Comparison of ENCODE assay signal across 10 cellular contexts in the genomic region with DNA sequence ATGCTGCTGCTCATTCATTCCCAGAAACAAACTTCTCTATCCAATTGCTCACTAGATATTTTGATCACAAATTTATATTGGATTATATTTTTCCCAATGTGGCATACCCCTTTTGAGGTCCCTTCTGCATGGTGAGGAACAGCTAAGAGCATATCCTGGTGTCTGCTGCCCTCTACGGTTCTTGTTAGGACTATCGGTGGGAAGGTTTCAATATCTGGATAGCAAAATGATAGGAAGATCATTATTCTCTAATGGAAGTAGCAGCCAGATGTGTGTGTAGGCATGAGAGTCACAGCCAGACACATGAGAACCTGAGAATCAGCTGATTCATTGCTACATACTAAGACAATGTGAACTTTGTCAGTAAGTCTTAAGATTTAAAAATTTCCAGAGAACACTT.
A peak's percentile ranks its signal among the peaks of the same experiment; 100 is the strongest.
DNase-seq lines count a peak whose midpoint lies in the region; ATAC-seq and TF ChIP-seq lines count a peak whose summit lies in the region.
"Had no signal": no experiment of that assay in that cellular context is flagged by ENCODE, and none has a peak within 500 bp of the region (broad histone marks: within the 10 kb centered on the region; RNA-seq: fewer than 3 reads in every experiment).

No MANE protein-coding gene starts in this region.

- WGBS in mesendoderm (ENCODE audit: extremely low coverage, insufficient coverage, low lambda C conversion rate), result no CpG with 5 or more reads among the region's 2 CpGs

- no peak overlapping the region for H3K4me2 ChIP-seq in mesendoderm (ENCODE audit: low read length)

- H3K9me3 Mint-ChIP-seq in brain (peaks cover 0 to 5% (median 0%) of the 10 kb centered on the region in 5 experiments), CD14-positive monocyte (peaks cover 0 to 3% (median 1%) of the 10 kb centered on the region in 7 donors)

- no peak overlapping the region for H4K5ac ChIP-seq in mesendoderm (ENCODE audit: low read length)

- H3K23ac ChIP-seq in mesendoderm (ENCODE audit: low read length), result no peak overlapping the region

- DNase-seq in GM10266 (ENCODE audit: extremely low spot score) (peak; percentile 4), NB4 (ENCODE audit: low read depth) (peak; percentile 38), mesendoderm (peak; percentile 61), CD14-positive monocyte (ENCODE audit: low spot score) (no peak)
- no peak for DNase-seq in stimulated activated CD4-positive, alpha-beta T cell treated with anti-CD3 and anti-CD28 coated beads, Interleukin-15, amount 100 ng/mL, for 24 hours
- DNase-seq: activated B cell treated with CpG ODN at 0.5 μM for 24 hours, HFFc6 had no signal

- H3K79me2 ChIP-seq in mesendoderm (ENCODE audit: control insufficient read depth, insufficient read depth, low read length), result no peaks in the 10 kb centered on the region

- no peak overlapping the region for H3K4me3 ChIP-seq in NB4 (ENCODE audit: low read depth, low read length)
- H3K4me3 ChIP-seq in mesendoderm (ENCODE audit: low read length), result no peak overlapping the region

- no peaks in the 10 kb centered on the region for H3K27me3 ChIP-seq in mesendoderm (ENCODE audit: insufficient read depth, low read length, poor library complexity)

- H3K27me3 Mint-ChIP-seq in brain (peaks cover 2% of the 10 kb centered on the region), CD14-positive monocyte (ENCODE audit: low read depth in 3 of 3) (peaks cover 1 to 2% (median 1%) of the 10 kb centered on the region in 3 donors)
- H3K27me3 Mint-ChIP-seq: activated B cell treated with CpG ODN at 0.5 μM for 24 hours had no signal

- H3K27ac ChIP-seq in mesendoderm (ENCODE audit: low read depth, low read length), result no peak overlapping the region

- intact Hi-C loops in CD14-positive monocyte (cut with micrococcal nuclease), result no loop called here

- no peak overlapping the region for H2BK15ac ChIP-seq in mesendoderm (replicated peaks; ENCODE audit: low read depth)

- H3K4me1 Mint-ChIP-seq in brain (no peaks in the 10 kb centered on the region), CD14-positive monocyte (no peaks in the 10 kb centered on the region)
- H3K4me1 Mint-ChIP-seq: activated B cell treated with CpG ODN at 0.5 μM for 24 hours had no signal

- no peaks in the 10 kb centered on the region for H3K79me1 ChIP-seq in mesendoderm (ENCODE audit: low read length)

- no peak overlapping the region for H2BK120ac ChIP-seq in mesendoderm (ENCODE audit: low read depth, low read length)

- no peak overlapping the region for H4K8ac ChIP-seq in mesendoderm (ENCODE audit: low read depth, low read length)

- ATAC-seq in HG03045 (IDR thresholded peaks at IDR 0.05; ENCODE audit: unreplicated experiment) (no peak), HG02642 (IDR thresholded peaks at IDR 0.05; ENCODE audit: poor library complexity, unreplicated experiment) (no peak)

- H3K18ac ChIP-seq in mesendoderm (ENCODE audit: low read length), result no peak overlapping the region

- H3K4me1 ChIP-seq in mesendoderm (ENCODE audit: control insufficient read depth, low read depth, low read length), result no peaks in the 10 kb centered on the region

- no peak overlapping the region for H2BK5ac ChIP-seq in mesendoderm (ENCODE audit: low read length)

- no peak overlapping the region for H3K4ac ChIP-seq in mesendoderm (ENCODE audit: low read depth, low read length)

- no peaks in the 10 kb centered on the region for H3K36me3 ChIP-seq in mesendoderm (ENCODE audit: control insufficient read depth, insufficient read depth, low read length)

- no peaks in the 10 kb centered on the region for H3K36me3 Mint-ChIP-seq in brain
- H3K36me3 Mint-ChIP-seq in CD14-positive monocyte, result no peaks in the 10 kb centered on the region

- H3K9ac ChIP-seq in mesendoderm (ENCODE audit: low read length), result no peak overlapping the region

- H3K4me3 Mint-ChIP-seq in brain (no peak overlapping the region), CD14-positive monocyte (no peak overlapping the region)
- H3K4me3 Mint-ChIP-seq: activated B cell treated with CpG ODN at 0.5 μM for 24 hours, HFFc6 had no signal

- TF ChIP-seq POLR2A in NB4 (IDR thresholded peaks at IDR 0.05; ENCODE audit: extremely low read depth, insufficient read length), result no peak

- no peak for TF ChIP-seq CTCF in GM10266 (IDR thresholded peaks at IDR 0.05; ENCODE audit: control insufficient read depth, insufficient read depth, low read depth, missing control alignments)
- peak; percentile 32 for TF ChIP-seq CTCF in NB4 (IDR thresholded peaks at IDR 0.05; ENCODE audit: low read depth, low read length)
- TF ChIP-seq CTCF in brain (conservative IDR thresholded peaks at IDR 0.05), result peak; percentile 57 to 70
- TF ChIP-seq CTCF in CD14-positive monocyte (IDR thresholded peaks at IDR 0.05), result no peak

- H3K27ac Mint-ChIP-seq in brain (no peak overlapping the region), CD14-positive monocyte (no peak overlapping the region)
- H3K27ac Mint-ChIP-seq: activated B cell treated with CpG ODN at 0.5 μM for 24 hours, HFFc6 had no signal

- H2AK5ac ChIP-seq in mesendoderm (ENCODE audit: low read length), result no peak overlapping the region

- H3K56ac ChIP-seq in mesendoderm (ENCODE audit: low read length), result no peak overlapping the region

Comparison
In these comparisons a context has a peak if more than half of its experiments do, and no peak if none do; other contexts are left out.
1. DNase-seq: peak in GM10266 (single experiment), NB4 (single experiment) and mesendoderm (single experiment); none in CD14-positive monocyte (single experiment) and stimulated activated CD4-positive, alpha-beta T cell treated with anti-CD3 and anti-CD28 coated beads, Interleukin-15, amount 100 ng/mL, for 24 hours (single experiment).
2. CTCF ChIP-seq: peak in NB4 (single experiment) and brain (2 of 2); none in GM10266 (single experiment) and CD14-positive monocyte (single experiment).